11 cellular contexts compared by ENCODE assay signal in the genomic region with DNA sequence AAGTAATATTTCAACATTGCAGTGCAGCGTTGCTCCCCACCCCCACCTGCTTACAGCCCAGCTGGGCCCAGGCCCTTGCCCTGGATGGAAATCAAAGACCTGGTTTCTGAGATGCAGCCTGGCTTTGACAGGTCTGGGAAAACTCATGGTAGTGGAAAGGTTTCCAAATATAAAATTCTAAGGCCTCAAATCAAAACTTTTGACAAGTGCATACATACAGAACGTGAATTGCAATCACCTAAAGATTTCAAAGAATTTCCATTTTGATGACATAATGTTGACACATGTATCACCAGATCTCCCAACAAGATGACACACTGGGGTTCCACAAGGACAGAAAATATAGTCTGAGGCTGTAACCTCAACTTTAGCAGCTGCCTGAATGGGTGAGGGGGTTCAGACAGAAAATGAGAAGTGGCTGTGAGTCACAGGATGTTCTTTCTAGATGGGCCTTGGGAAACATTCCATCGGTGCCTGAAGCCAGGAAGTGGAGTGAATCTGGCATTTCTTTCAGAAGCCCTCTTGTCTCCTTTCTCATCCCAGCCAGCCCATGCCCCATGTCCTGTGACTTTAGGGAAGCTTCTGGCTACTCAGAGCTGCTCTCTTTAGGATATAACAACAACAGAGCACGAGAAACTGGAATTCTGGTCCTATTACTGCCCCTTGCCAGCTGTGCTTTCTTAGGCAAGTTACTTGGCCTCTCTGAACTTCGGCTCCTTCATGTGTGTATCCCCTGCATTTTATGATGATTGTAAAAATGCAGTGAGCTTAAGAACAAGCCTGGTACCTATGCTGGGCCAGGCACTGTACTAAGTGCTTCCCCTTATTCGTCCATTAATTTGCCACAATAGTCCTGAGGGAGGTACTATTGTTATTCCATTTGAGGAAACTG. TPM values are rescaled to one million over a fixed set of nuclear protein-coding genes. Genes with fewer than 3 reads are reported as not detected.
DNase-seq lines count a peak whose midpoint lies in the region; ATAC-seq lines count a peak whose summit lies in the region.
"Had no signal": no experiment of that assay in that cellular context is flagged by ENCODE, and none has a peak within 500 bp of the region (broad histone marks: within the 10 kb centered on the region; RNA-seq: fewer than 3 reads in every experiment).

No MANE protein-coding gene starts in this region.

- no peaks in the 10 kb centered on the region for H3K9me3 Mint-ChIP-seq in stimulated activated naive CD8-positive, alpha-beta T cell treated with anti-CD3 and anti-CD28 coated beads, Interleukin-15, amount 100 ng/mL, for 72 hours
- H3K9me3 Mint-ChIP-seq: stimulated activated memory B cell treated with anti-CD40 and anti-IgM and Interleukin-4, amounts not matched to agents 10 μg/mL and 1 μg/mL and 100 μg/mL, for 72 hours had no signal

- peak; percentile 48 for ATAC-seq in stimulated activated naive CD8-positive, alpha-beta T cell treated with anti-CD3 and anti-CD28 coated beads, Interleukin-15, Interleukin-2, amounts not matched to agents 100 U/mL and 50 U/mL, for 24 hours
- ATAC-seq in stimulated activated naive CD8-positive, alpha-beta T cell treated with anti-CD3 and anti-CD28 coated beads, Interleukin-15, amount 100 ng/mL, for 72 hours: no peak
- ATAC-seq: stimulated activated memory B cell treated with anti-CD40 and anti-IgM and Interleukin-4, amounts not matched to agents 10 μg/mL and 1 μg/mL and 100 μg/mL, for 72 hours had no signal

- DNase-seq in stimulated activated naive CD8-positive, alpha-beta T cell treated with anti-CD3 and anti-CD28 coated beads, Interleukin-15, Interleukin-2, amounts not matched to agents 100 U/mL and 50 U/mL, for 24 hours: no peak
- no peak for DNase-seq in stimulated activated naive CD8-positive, alpha-beta T cell treated with anti-CD3 and anti-CD28 coated beads, Interleukin-15, amount 100 ng/mL, for 72 hours
- DNase-seq in dedifferentiated amniotic fluid mesenchymal stem cell (ENCODE audit: extremely low spot score): peak; percentile 49
- peak; percentile 28 to 97 for DNase-seq in lung microvascular endothelial cell (ENCODE audit: low read depth in 2 of 2)
- no peak for DNase-seq in NK-92 treated with Interleukin-12 subunit alpha and Interleukin-12 subunit beta, amount 100 ng/mL, for 24 hours (lab: John Stamatoyannopoulos, UW)
- no peak for DNase-seq in SHP77 (lab: John Stamatoyannopoulos, UW)
- DNase-seq in NAMALWA (ENCODE audit: low spot score): no peak
- DNase-seq in T-helper 2 cell: no peak
- DNase-seq: effector CD4-positive, alpha-beta T cell; NCI-H446 had no signal

- H3K4me1 Mint-ChIP-seq in stimulated activated naive CD8-positive, alpha-beta T cell treated with anti-CD3 and anti-CD28 coated beads, Interleukin-15, amount 100 ng/mL, for 72 hours: no peaks in the 10 kb centered on the region

- H3K27me3 Mint-ChIP-seq in stimulated activated naive CD8-positive, alpha-beta T cell treated with anti-CD3 and anti-CD28 coated beads, Interleukin-15, amount 100 ng/mL, for 72 hours: no peaks in the 10 kb centered on the region
- H3K27me3 Mint-ChIP-seq: stimulated activated memory B cell treated with anti-CD40 and anti-IgM and Interleukin-4, amounts not matched to agents 10 μg/mL and 1 μg/mL and 100 μg/mL, for 72 hours had no signal

- no peak overlapping the region for H3K4me3 Mint-ChIP-seq in stimulated activated naive CD8-positive, alpha-beta T cell treated with anti-CD3 and anti-CD28 coated beads, Interleukin-15, amount 100 ng/mL, for 72 hours
- H3K4me3 Mint-ChIP-seq: stimulated activated memory B cell treated with anti-CD40 and anti-IgM and Interleukin-4, amounts not matched to agents 10 μg/mL and 1 μg/mL and 100 μg/mL, for 72 hours had no signal

- no peak overlapping the region for H3K27ac Mint-ChIP-seq in stimulated activated naive CD8-positive, alpha-beta T cell treated with anti-CD3 and anti-CD28 coated beads, Interleukin-15, amount 100 ng/mL, for 72 hours
- H3K27ac Mint-ChIP-seq: stimulated activated memory B cell treated with anti-CD40 and anti-IgM and Interleukin-4, amounts not matched to agents 10 μg/mL and 1 μg/mL and 100 μg/mL, for 72 hours had no signal

RNA-seq across cellular contexts. Expression of a gene that starts 54.8 kb away (rescaled TPM):
- total RNA-seq in lung microvascular endothelial cell: 2.2 and 10.5 TPM in 2 replicates

Comparison
In these comparisons a context has a peak if more than half of its experiments do, and no peak if none do; other contexts are left out.
1. DNase-seq: peak in dedifferentiated amniotic fluid mesenchymal stem cell (single experiment) and lung microvascular endothelial cell (2 of 2); none in stimulated activated naive CD8-positive, alpha-beta T cell treated with anti-CD3 and anti-CD28 coated beads, Interleukin-15, Interleukin-2, amounts not matched to agents 100 U/mL and 50 U/mL, for 24 hours (single experiment), stimulated activated naive CD8-positive, alpha-beta T cell treated with anti-CD3 and anti-CD28 coated beads, Interleukin-15, amount 100 ng/mL, for 72 hours (0 of 2), NK-92 treated with Interleukin-12 subunit alpha and Interleukin-12 subunit beta, amount 100 ng/mL, for 24 hours (single experiment), SHP77 (0 of 2), NAMALWA (single experiment) and T-helper 2 cell (0 of 5).